In the genomic region with DNA sequence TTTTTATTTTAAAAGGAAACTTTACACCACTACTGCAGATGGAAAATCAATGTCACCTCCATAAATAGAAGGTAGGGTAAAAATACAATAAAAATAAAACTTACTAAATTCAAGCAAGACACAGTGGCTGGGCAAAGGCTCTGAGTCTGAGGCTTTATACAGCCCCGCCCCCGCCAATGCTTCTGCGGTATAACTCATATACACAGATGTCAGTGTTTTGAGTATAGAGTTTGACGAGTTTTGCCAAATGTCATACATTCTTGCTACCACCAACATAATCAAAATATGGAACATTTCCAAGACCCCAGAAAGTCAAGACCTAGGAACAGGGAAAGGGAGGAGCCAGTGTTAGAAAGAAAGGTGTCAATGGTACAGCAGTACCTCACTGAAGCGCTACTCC, we compare ENCODE assay signal across 11 cellular contexts. TPM values are rescaled to one million over a fixed set of nuclear protein-coding genes. Genes with fewer than 3 reads are reported as not detected.
DNase-seq lines count a peak whose midpoint lies in the region; ATAC-seq, FAIRE-seq and TF ChIP-seq lines count a peak whose summit lies in the region.
"Had no signal": no experiment of that assay in that cellular context is flagged by ENCODE, and none has a peak within 500 bp of the region (broad histone marks: within the 10 kb centered on the region; RNA-seq: fewer than 3 reads in every experiment).

No MANE protein-coding gene starts in this region.

- no peaks in the 10 kb centered on the region for H3K27me3 ChIP-seq in brain microvascular endothelial cell (replicated peaks)

- no peak for TF ChIP-seq CTCF in brain microvascular endothelial cell (IDR thresholded peaks at IDR 0.05; ENCODE audit: low read depth, low read length, missing control alignments)

- no peak overlapping the region for H3K4me3 ChIP-seq in brain microvascular endothelial cell (ENCODE audit: low read depth, low read length)

- in situ Hi-C loops in brain microvascular endothelial cell (cut with HindIII; ENCODE audit: low pct_ligation_motif_present, low sequenced_read_pairs) (no loop called here), G401 (cut with HindIII; ENCODE audit: low sequenced_read_pairs) (no loop called here)

- H3K36me3 Mint-ChIP-seq in activated CD4-positive, alpha-beta T cell treated with anti-CD3 and anti-CD28 coated beads, Interleukin-2, amount 10 ng/mL, durations not matched to agents 24 days and 14 days (ENCODE audit: low read depth) = peaks cover 41% of the 10 kb centered on the region

- intact Hi-C loops in activated CD4-positive, alpha-beta T cell treated with anti-CD3 and anti-CD28 coated beads, Interleukin-2, amount 10 ng/mL, durations not matched to agents 24 days and 14 days (cut with micrococcal nuclease) = loop anchor here (2.0 to 5.0 kb wide), 3 partner anchors 142 to 549 kb away; no protein-coding TSS in a partner anchor

- no peaks in the 10 kb centered on the region for H3K9me3 Mint-ChIP-seq in activated CD4-positive, alpha-beta T cell treated with anti-CD3 and anti-CD28 coated beads, Interleukin-2, amount 10 ng/mL, durations not matched to agents 24 days and 14 days

- DNase-seq in GM19239 (ENCODE audit: insufficient read length, low spot score) (no peak), brain microvascular endothelial cell (no peak), G401 (ENCODE audit: low spot score) (no peak)
- peak; percentile 81 for DNase-seq in activated CD4-positive, alpha-beta T cell treated with anti-CD3 and anti-CD28 coated beads, Interleukin-2, amount 10 ng/mL, durations not matched to agents 24 days and 14 days
- DNase-seq in central memory CD4-positive, alpha-beta T cell = peak; percentile 47
- peak; percentile 59 to 62 (median 61) for DNase-seq in stimulated activated CD4-positive, alpha-beta T cell treated with anti-CD3 and anti-CD28 coated beads, TNF-alpha, amount 100 ng/mL, for 4 hours (ENCODE audit: low read depth in 3 of 3)
- DNase-seq: kidney had no signal

- peaks cover 74% of the 10 kb centered on the region for H3K4me1 Mint-ChIP-seq in activated CD4-positive, alpha-beta T cell treated with anti-CD3 and anti-CD28 coated beads, Interleukin-2, amount 10 ng/mL, durations not matched to agents 24 days and 14 days

- H3K4me3 Mint-ChIP-seq in activated CD4-positive, alpha-beta T cell treated with anti-CD3 and anti-CD28 coated beads, Interleukin-2, amount 10 ng/mL, durations not matched to agents 24 days and 14 days = peak overlapping the region; percentile 74

- FAIRE-seq in GM19239 (lab: Jason Lieb, UNC) = peak; percentile 64
- FAIRE-seq: colon, kidney had no signal

- H3K27ac Mint-ChIP-seq in activated CD4-positive, alpha-beta T cell treated with anti-CD3 and anti-CD28 coated beads, Interleukin-2, amount 10 ng/mL, durations not matched to agents 24 days and 14 days = peak overlapping the region; percentile 98

- no peaks in the 10 kb centered on the region for H3K36me3 ChIP-seq in brain microvascular endothelial cell (replicated peaks)

- H3K27me3 Mint-ChIP-seq in activated CD4-positive, alpha-beta T cell treated with anti-CD3 and anti-CD28 coated beads, Interleukin-2, amount 10 ng/mL, durations not matched to agents 24 days and 14 days = no peaks in the 10 kb centered on the region

- ATAC-seq in esophagus mucosa (no peak), GM18907 (IDR thresholded peaks at IDR 0.05; ENCODE audit: unreplicated experiment) (no peak)
- ATAC-seq: Right ventricle myocardium inferior had no signal

- H3K27ac ChIP-seq in brain microvascular endothelial cell = no peak overlapping the region

RNA-seq across cellular contexts. Expression of gene NFATC2, which starts 12.8 kb away (rescaled TPM):
- total RNA-seq in activated CD4-positive, alpha-beta T cell treated with anti-CD3 and anti-CD28 coated beads, Interleukin-2, amount 10 ng/mL, durations not matched to agents 24 days and 14 days = 65.0 and 66.4 TPM in 2 replicates
- 0.76 TPM for total RNA-seq in esophagus mucosa
- total RNA-seq in G401 (2014; rRNA removed; shearing (Covaris generic)) = 0.12 and 0.95 TPM in 2 replicates

Comparison
In these comparisons a context has a peak if more than half of its experiments do, and no peak if none do; other contexts are left out.
1. DNase-seq: peak in activated CD4-positive, alpha-beta T cell treated with anti-CD3 and anti-CD28 coated beads, Interleukin-2, amount 10 ng/mL, durations not matched to agents 24 days and 14 days (single experiment), central memory CD4-positive, alpha-beta T cell (single experiment) and stimulated activated CD4-positive, alpha-beta T cell treated with anti-CD3 and anti-CD28 coated beads, TNF-alpha, amount 100 ng/mL, for 4 hours (3 of 3); none in GM19239 (single experiment), brain microvascular endothelial cell (single experiment) and G401 (single experiment).
2. RNA of gene NFATC2, which starts 12.8 kb away (total RNA-seq): 65.0 to 66.4 TPM in activated CD4-positive, alpha-beta T cell treated with anti-CD3 and anti-CD28 coated beads, Interleukin-2, amount 10 ng/mL, durations not matched to agents 24 days and 14 days; 0.12 to 0.95 TPM in G401 and 0.76 TPM in esophagus mucosa (single experiment); every median in the first group is over 10 times any median in the second.